In genomic region chr20:18287915-18288747, GRCh38 we compare ENCODE assay signal across 1 cellular context.
TF ChIP-seq lines count a peak whose summit lies in the region.

TSS of gene ZNF133 (plus strand) at chr20:18288527. CDS start at chr20:18305687, 17,160 bp downstream.

TF ChIP-seq in K562, 482 proteins besides CTCF, POLR2A, EP300 and RAD21 (continued from another document and continues in another):
- TF ChIP-seq ZNF592 (IDR thresholded peaks at IDR 0.05) = no peak
- TF ChIP-seq MECOM (CRISPR knock-in tag; IDR thresholded peaks at IDR 0.05) = no peak
- TF ChIP-seq JUND (IDR thresholded peaks at IDR 0.05; ENCODE audit: borderline replicate concordance, low read depth, low read length) = no peak; the same call in 1 of the 2 replicates
- 0 out of 3 replicates have a peak, but pooled peaks have one; percentile 11 for TF ChIP-seq JUND (tag; IDR thresholded peaks at IDR 0.05; ENCODE audit: borderline replicate concordance, low read depth, low read length)
- peak; percentile 78; the same call in 1 of the 2 replicates for TF ChIP-seq ZNF395 (CRISPR knock-in tag; IDR thresholded peaks at IDR 0.05)
- no peak for TF ChIP-seq ZFP1 (CRISPR knock-in tag; IDR thresholded peaks at IDR 0.05)
- no peak for TF ChIP-seq HNRNPL (IDR thresholded peaks at IDR 0.05; ENCODE audit: low read depth, low read length)
- no peak for TF ChIP-seq CGGBP1 (CRISPR knock-in tag; IDR thresholded peaks at IDR 0.05)
- TF ChIP-seq POLR2AphosphoS5 (IDR thresholded peaks at IDR 0.05; ENCODE audit: control insufficient read depth, insufficient read depth, low read depth, low read length) = peak; percentile 48; the same call in 1 of the 2 replicates
- no peak for TF ChIP-seq SAFB (IDR thresholded peaks at IDR 0.05; ENCODE audit: borderline replicate concordance, low read depth, low read length)
- TF ChIP-seq TOE1 (IDR thresholded peaks at IDR 0.05; ENCODE audit: borderline replicate concordance) = no peak
- TF ChIP-seq TOE1 (CRISPR knock-in tag; IDR thresholded peaks at IDR 0.05; ENCODE audit: borderline replicate concordance, low read depth) = no peak
- peak; percentile 33; the same call in 1 of the 2 replicates for TF ChIP-seq CREB3 (tag; conservative IDR thresholded peaks at IDR 0.05; ENCODE audit: low read depth)
- TF ChIP-seq ZMIZ1 (IDR thresholded peaks at IDR 0.05; ENCODE audit: low read depth in 2 of 2, low read length in 2 of 2) = no peak
- no peak for TF ChIP-seq STAG1 (CRISPR knock-in tag; IDR thresholded peaks at IDR 0.05; ENCODE audit: borderline replicate concordance)
- 0 out of 2 replicates have a peak, but pooled peaks have one; percentile 50 for TF ChIP-seq MAX (CRISPR knock-in tag; IDR thresholded peaks at IDR 0.05)
- TF ChIP-seq VEZF1 (CRISPR knock-in tag; IDR thresholded peaks at IDR 0.05) = peak; percentile 40; the same call in 1 of the 2 replicates
- no peak for TF ChIP-seq NKRF (IDR thresholded peaks at IDR 0.05; ENCODE audit: borderline replicate concordance)
- TF ChIP-seq CBX3 (IDR thresholded peaks at IDR 0.05; ENCODE audit: borderline replicate concordance in 1 of 2, low read length in 2 of 2) = no peak
- TF ChIP-seq SP1 (CRISPR knock-in tag; IDR thresholded peaks at IDR 0.05) = peak; percentile 98
- TF ChIP-seq HCFC1 (IDR thresholded peaks at IDR 0.05; ENCODE audit: low read depth, low read length) = peak; percentile 89
- no peak for TF ChIP-seq ID3 (CRISPR knock-in tag; IDR thresholded peaks at IDR 0.05)
- 0 out of 2 replicates have a peak, but pooled peaks have one; percentile 60 for TF ChIP-seq ID3 (tag; IDR thresholded peaks at IDR 0.05)
- peak; percentile 65 for TF ChIP-seq L3MBTL2 (IDR thresholded peaks at IDR 0.05)
- peak; percentile 64; the same call in 1 of the 2 replicates for TF ChIP-seq ATF7 (IDR thresholded peaks at IDR 0.05)
- peak; percentile 24 to 54; a peak in 2 of 4 replicates for TF ChIP-seq SIN3A (IDR thresholded peaks at IDR 0.05; ENCODE audit: borderline replicate concordance in 2 of 2, control insufficient read depth in 1 of 2, low read depth in 2 of 2, low read length in 2 of 2)
- no peak for TF ChIP-seq ZNF561 (CRISPR knock-in tag; conservative IDR thresholded peaks at IDR 0.05)
- peak; percentile 72 for TF ChIP-seq ETV5 (CRISPR knock-in tag; IDR thresholded peaks at IDR 0.05; ENCODE audit: low read depth)
- no peak for TF ChIP-seq HNRNPUL1 (IDR thresholded peaks at IDR 0.05; ENCODE audit: low read length)
- TF ChIP-seq SIX5 (IDR thresholded peaks at IDR 0.05; ENCODE audit: borderline replicate concordance in 1 of 2, insufficient read depth in 1 of 2, low read depth in 1 of 2, low read length in 2 of 2) = peak; percentile 66 to 73
- peak; percentile 67 to 91 (median 75); a peak in 5 of 6 replicates for TF ChIP-seq ZBTB11 (CRISPR knock-in tag; IDR thresholded peaks at IDR 0.05)
- peak; percentile 65; the same call in 1 of the 2 replicates for TF ChIP-seq CXXC5 (CRISPR knock-in tag; IDR thresholded peaks at IDR 0.05)
- TF ChIP-seq PHF21A (IDR thresholded peaks at IDR 0.05; ENCODE audit: borderline replicate concordance, low read depth) = no peak
- TF ChIP-seq TBP (optimal IDR thresholded peaks at IDR 0.05; ENCODE audit: low read depth, low read length) = peak; percentile 6
- TF ChIP-seq BACH1 (tag; IDR thresholded peaks at IDR 0.05) = peak; percentile 32; the same call in 1 of the 2 replicates
- no peak for TF ChIP-seq ZBTB8A (IDR thresholded peaks at IDR 0.05; ENCODE audit: partially characterized antibody)
- TF ChIP-seq KDM4B (IDR thresholded peaks at IDR 0.05; ENCODE audit: borderline replicate concordance in 2 of 2, low read depth in 1 of 2) = peak in 1 of 2 experiments; percentile 61; a peak in 1 of 4 replicates
- TF ChIP-seq THRAP3 (IDR thresholded peaks at IDR 0.05; ENCODE audit: borderline replicate concordance) = no peak
- TF ChIP-seq HDAC6 (IDR thresholded peaks at IDR 0.05; ENCODE audit: low read depth, low read length) = no peak
- TF ChIP-seq ZNF175 (CRISPR knock-in tag; IDR thresholded peaks at IDR 0.05; ENCODE audit: low read depth) = 0 out of 2 replicates have a peak, but pooled peaks have one; percentile 54
- peak; percentile 38; the same call in 1 of the 2 replicates for TF ChIP-seq SPI1 (IDR thresholded peaks at IDR 0.05; ENCODE audit: borderline replicate concordance, low read depth, low read length)
- no peak for TF ChIP-seq NFYB (IDR thresholded peaks at IDR 0.05; ENCODE audit: extremely low read depth, insufficient read length)
